1 cellular context compared by ENCODE assay signal in genomic region chr11:12076840-12077534, GRCh38.
TF ChIP-seq lines count a peak whose summit lies in the region.

No MANE protein-coding gene starts in this region.

TF ChIP-seq in GM23338, 12 proteins besides CTCF, POLR2A, EP300 and RAD21 (continued from another document):
- TF ChIP-seq, protein P1, sequence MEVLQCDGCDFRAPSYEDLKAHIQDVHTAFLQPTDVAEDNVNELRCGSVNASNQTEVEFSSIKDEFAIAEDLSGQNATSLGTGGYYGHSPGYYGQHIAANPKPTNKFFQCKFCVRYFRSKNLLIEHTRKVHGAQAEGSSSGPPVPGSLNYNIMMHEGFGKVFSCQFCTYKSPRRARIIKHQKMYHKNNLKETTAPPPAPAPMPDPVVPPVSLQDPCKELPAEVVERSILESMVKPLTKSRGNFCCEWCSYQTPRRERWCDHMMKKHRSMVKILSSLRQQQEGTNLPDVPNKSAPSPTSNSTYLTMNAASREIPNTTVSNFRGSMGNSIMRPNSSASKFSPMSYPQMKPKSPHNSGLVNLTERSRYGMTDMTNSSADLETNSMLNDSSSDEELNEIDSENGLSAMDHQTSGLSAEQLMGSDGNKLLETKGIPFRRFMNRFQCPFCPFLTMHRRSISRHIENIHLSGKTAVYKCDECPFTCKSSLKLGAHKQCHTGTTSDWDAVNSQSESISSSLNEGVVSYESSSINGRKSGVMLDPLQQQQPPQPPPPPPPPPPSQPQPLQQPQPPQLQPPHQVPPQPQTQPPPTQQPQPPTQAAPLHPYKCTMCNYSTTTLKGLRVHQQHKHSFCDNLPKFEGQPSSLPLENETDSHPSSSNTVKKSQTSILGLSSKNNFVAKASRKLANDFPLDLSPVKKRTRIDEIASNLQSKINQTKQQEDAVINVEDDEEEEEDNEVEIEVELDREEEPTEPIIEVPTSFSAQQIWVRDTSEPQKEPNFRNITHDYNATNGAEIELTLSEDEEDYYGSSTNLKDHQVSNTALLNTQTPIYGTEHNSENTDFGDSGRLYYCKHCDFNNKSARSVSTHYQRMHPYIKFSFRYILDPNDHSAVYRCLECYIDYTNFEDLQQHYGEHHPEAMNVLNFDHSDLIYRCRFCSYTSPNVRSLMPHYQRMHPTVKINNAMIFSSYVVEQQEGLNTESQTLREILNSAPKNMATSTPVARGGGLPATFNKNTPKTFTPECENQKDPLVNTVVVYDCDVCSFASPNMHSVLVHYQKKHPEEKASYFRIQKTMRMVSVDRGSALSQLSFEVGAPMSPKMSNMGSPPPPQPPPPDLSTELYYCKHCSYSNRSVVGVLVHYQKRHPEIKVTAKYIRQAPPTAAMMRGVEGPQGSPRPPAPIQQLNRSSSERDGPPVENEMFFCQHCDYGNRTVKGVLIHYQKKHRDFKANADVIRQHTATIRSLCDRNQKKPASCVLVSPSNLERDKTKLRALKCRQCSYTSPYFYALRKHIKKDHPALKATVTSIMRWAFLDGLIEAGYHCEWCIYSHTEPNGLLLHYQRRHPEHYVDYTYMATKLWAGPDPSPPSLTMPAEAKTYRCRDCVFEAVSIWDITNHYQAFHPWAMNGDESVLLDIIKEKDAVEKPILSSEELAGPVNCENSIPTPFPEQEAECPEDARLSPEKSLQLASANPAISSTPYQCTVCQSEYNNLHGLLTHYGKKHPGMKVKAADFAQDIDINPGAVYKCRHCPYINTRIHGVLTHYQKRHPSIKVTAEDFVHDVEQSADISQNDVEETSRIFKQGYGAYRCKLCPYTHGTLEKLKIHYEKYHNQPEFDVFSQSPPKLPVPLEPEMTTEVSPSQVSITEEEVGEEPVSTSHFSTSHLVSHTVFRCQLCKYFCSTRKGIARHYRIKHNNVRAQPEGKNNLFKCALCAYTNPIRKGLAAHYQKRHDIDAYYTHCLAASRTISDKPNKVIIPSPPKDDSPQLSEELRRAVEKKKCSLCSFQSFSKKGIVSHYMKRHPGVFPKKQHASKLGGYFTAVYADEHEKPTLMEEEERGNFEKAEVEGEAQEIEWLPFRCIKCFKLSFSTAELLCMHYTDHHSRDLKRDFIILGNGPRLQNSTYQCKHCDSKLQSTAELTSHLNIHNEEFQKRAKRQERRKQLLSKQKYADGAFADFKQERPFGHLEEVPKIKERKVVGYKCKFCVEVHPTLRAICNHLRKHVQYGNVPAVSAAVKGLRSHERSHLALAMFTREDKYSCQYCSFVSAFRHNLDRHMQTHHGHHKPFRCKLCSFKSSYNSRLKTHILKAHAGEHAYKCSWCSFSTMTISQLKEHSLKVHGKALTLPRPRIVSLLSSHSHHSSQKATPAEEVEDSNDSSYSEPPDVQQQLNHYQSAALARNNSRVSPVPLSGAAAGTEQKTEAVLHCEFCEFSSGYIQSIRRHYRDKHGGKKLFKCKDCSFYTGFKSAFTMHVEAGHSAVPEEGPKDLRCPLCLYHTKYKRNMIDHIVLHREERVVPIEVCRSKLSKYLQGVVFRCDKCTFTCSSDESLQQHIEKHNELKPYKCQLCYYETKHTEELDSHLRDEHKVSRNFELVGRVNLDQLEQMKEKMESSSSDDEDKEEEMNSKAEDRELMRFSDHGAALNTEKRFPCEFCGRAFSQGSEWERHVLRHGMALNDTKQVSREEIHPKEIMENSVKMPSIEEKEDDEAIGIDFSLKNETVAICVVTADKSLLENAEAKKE (CRISPR knock-in tag; IDR thresholded peaks at IDR 0.05) = no peak
